9 cellular contexts compared by ENCODE assay signal in the genomic region with DNA sequence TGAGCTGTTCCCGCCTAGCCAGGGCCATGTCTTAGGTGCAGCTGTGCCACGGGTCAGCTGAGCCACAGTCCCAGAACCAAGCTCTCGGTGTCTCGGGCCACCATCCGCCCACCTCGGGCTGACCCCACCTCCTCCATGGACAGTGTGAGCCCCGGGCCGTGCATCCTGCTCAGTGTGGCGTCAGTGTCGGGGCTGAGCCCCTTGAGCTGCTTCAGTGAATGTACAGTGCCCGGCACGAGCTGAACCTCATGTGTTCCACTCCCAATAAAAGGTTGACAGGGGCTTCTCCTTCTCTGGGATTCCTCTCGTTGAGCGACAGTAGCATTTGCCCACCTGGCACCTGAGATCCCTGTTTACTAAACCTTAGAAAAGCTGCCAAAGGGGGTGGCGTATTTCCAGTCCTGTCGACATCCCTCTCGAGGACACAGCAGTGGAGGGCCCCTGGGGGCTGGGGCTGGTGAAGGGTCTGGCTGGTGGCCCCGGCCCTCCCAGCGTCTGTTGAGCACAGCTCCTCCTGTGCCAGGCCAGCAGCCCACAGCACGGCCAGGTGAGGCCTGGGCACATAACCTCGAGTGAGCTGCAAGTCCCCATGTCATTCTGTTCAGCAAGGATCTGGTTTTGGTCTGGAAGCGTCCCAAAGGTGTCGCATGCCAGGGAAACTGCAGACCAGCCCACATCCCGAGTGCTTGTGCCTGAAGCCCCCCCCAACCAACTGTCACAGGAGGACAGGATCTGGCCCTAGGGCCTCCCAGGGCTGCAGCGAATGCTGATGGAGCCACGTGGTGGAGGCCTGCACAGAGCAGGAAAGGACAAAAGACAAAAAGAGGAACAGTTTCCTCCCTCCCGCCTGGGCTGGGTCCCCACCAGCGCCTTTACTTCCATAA. TPM values are rescaled to one million over a fixed set of nuclear protein-coding genes. Genes with fewer than 3 reads are reported as not detected.
DNase-seq lines count a peak whose midpoint lies in the region; ATAC-seq, FAIRE-seq and TF ChIP-seq lines count a peak whose summit lies in the region.
"Had no signal": no experiment of that assay in that cellular context is flagged by ENCODE, and none has a peak within 500 bp of the region (broad histone marks: within the 10 kb centered on the region; RNA-seq: fewer than 3 reads in every experiment).

No MANE protein-coding gene starts in this region.

- FAIRE-seq in kidney (lab: Jason Lieb, UNC) = no peak
- FAIRE-seq: GM19239 had no signal

- H3K36me3 Mint-ChIP-seq in HFFc6 (ENCODE audit: low read depth) = peaks cover 15% of the 10 kb centered on the region
- H3K36me3 Mint-ChIP-seq in effector memory CD8-positive, alpha-beta T cell (ENCODE audit: insufficient read depth) = peaks cover 6% of the 10 kb centered on the region

- peaks cover 0 to 12% of the 10 kb centered on the region in 2 donors for H3K36me3 ChIP-seq in ascending aorta
- no peaks in the 10 kb centered on the region for H3K36me3 ChIP-seq in kidney (ENCODE audit: control insufficient read depth in 1 of 2, insufficient read depth in 2 of 2, low read length in 2 of 2)
- peaks cover 0 to 2% of the 10 kb centered on the region in 2 donors for H3K36me3 ChIP-seq in stomach smooth muscle (ENCODE audit: control insufficient read depth in 2 of 2, insufficient read depth in 2 of 2, low read length in 2 of 2)

- intact Hi-C loops in ascending aorta (cut with DNase I) (loop anchor here (1.0 to 2.0 kb wide), 3 partner anchors 21 to 174 kb away; a partner anchor contains a TSS), kidney (cut with DNase I) (no loop called here)

- H3K4me3 ChIP-seq in ascending aorta = no peak overlapping the region
- no peak overlapping the region for H3K4me3 ChIP-seq in kidney (ENCODE audit: low read length in 2 of 2)
- peak overlapping the region in 1 of 2 donors; percentile 22 for H3K4me3 ChIP-seq in stomach smooth muscle (ENCODE audit: low read length in 2 of 2)

- no peak overlapping the region for H3K4me3 Mint-ChIP-seq in HFFc6
- H3K4me3 Mint-ChIP-seq in effector memory CD8-positive, alpha-beta T cell = no peak overlapping the region

- no peaks in the 10 kb centered on the region for H3K27me3 Mint-ChIP-seq in HFFc6 (ENCODE audit: insufficient read depth)
- no peaks in the 10 kb centered on the region for H3K27me3 Mint-ChIP-seq in effector memory CD8-positive, alpha-beta T cell

- no peak for TF ChIP-seq CTCF in HFFc6 (IDR thresholded peaks at IDR 0.05)
- TF ChIP-seq CTCF in ascending aorta (IDR thresholded peaks at IDR 0.05) = no peak
- TF ChIP-seq CTCF in kidney (IDR thresholded peaks at IDR 0.05; ENCODE audit: borderline replicate concordance, extremely low read depth, insufficient read depth) = no peak

- H3K9ac ChIP-seq in kidney (ENCODE audit: low read length in 2 of 2) (no peak overlapping the region), stomach smooth muscle (ENCODE audit: low read length in 2 of 2) (no peak overlapping the region)

- no peak for ATAC-seq in effector memory CD8-positive, alpha-beta T cell (replicated peaks)
- ATAC-seq in HG03196 (IDR thresholded peaks at IDR 0.05; ENCODE audit: unreplicated experiment) = no peak

- H3K27me3 ChIP-seq in ascending aorta = no peaks in the 10 kb centered on the region
- no peaks in the 10 kb centered on the region for H3K27me3 ChIP-seq in stomach smooth muscle (ENCODE audit: control insufficient read depth in 1 of 2, insufficient read depth in 2 of 2, low read length in 2 of 2)

- H3K4me1 ChIP-seq in ascending aorta = peaks cover 16 to 39% of the 10 kb centered on the region in 2 donors
- peaks cover 0 to 11% of the 10 kb centered on the region in 2 donors for H3K4me1 ChIP-seq in kidney (ENCODE audit: control insufficient read depth in 1 of 2, insufficient read depth in 1 of 2, low read depth in 1 of 2, low read length in 2 of 2)
- peaks cover 32% of the 10 kb centered on the region for H3K4me1 ChIP-seq in stomach smooth muscle (ENCODE audit: control insufficient read depth, insufficient read depth, low read length)

- DNase-seq in HFFc6 (no peak), ascending aorta (ENCODE audit: low spot score in 2 of 2) (peak in 1 of 2 donors; percentile 81), kidney (peak; percentile 79), NCI-H510A treated with DMSO at 0.1 percent for 48 hours (lab: John Stamatoyannopoulos, UW) (no peak)
- DNase-seq in activated CD4-positive, alpha-beta T cell treated with anti-CD3 and anti-CD28 coated beads for 4 hours = no peak
- no peak for DNase-seq in effector memory CD8-positive, alpha-beta T cell

- H3K27ac ChIP-seq in ascending aorta (peak overlapping the region; percentile 93 to 97), kidney (ENCODE audit: low read depth in 2 of 2, low read length in 2 of 2) (peak overlapping the region in 1 of 2 donors; percentile 13), stomach smooth muscle (ENCODE audit: low read length) (peak overlapping the region; percentile 71)

- H3K9me3 Mint-ChIP-seq in HFFc6 = no peaks in the 10 kb centered on the region
- no peaks in the 10 kb centered on the region for H3K9me3 Mint-ChIP-seq in effector memory CD8-positive, alpha-beta T cell

- H3K27ac Mint-ChIP-seq in HFFc6 = peak overlapping the region; percentile 82; the same call in 1 of the 2 replicates
- no peak overlapping the region for H3K27ac Mint-ChIP-seq in effector memory CD8-positive, alpha-beta T cell

- peaks cover 34% of the 10 kb centered on the region for H3K4me1 Mint-ChIP-seq in HFFc6 (ENCODE audit: low read depth)
- H3K4me1 Mint-ChIP-seq in effector memory CD8-positive, alpha-beta T cell (ENCODE audit: low read depth in 2 of 2) = no peaks in the 10 kb centered on the region

- H3K9me3 ChIP-seq in ascending aorta (no peaks in the 10 kb centered on the region), kidney (ENCODE audit: control insufficient read depth in 1 of 2, low read length in 2 of 2) (no peaks in the 10 kb centered on the region), stomach smooth muscle (ENCODE audit: control insufficient read depth in 2 of 2, low read length in 2 of 2) (no peaks in the 10 kb centered on the region)

RNA-seq across cellular contexts. Expression of a gene that starts 21.2 kb away (rescaled TPM):
- total RNA-seq in HFFc6 (2021; fragmentation: NEBNext Ultra II Directional; extraction: Animal tissue kit (Norgen Biotek cat#: 25700)) = 10 to 100 TPM; 65.4 to 75.6 (median 70.2) TPM
- total RNA-seq in ascending aorta = 125 TPM
- total RNA-seq in kidney = 176 TPM
- polyA plus RNA-seq in kidney (ENCODE audit: insufficient read depth, low read depth, low replicate concordance) = 50.9 TPM

RNA-seq across cellular contexts. Expression of a gene that starts 31.2 kb away (rescaled TPM):
- total RNA-seq in HFFc6 (2021; fragmentation: NEBNext Ultra II Directional; extraction: Animal tissue kit (Norgen Biotek cat#: 25700)) = 10 to 100 TPM; 46.2 to 53.2 (median 51.6) TPM
- total RNA-seq in ascending aorta = 66.5 TPM
- total RNA-seq in kidney = 95.7 TPM
- polyA plus RNA-seq in kidney (ENCODE audit: insufficient read depth, low read depth, low replicate concordance) = 59.0 TPM
